In genomic region chr10:511101-511848, GRCh38 we compare ENCODE assay signal across 8 cellular contexts.
A peak's percentile ranks its signal among the peaks of the same experiment; 100 is the strongest.
DNase-seq lines count a peak whose midpoint lies in the region; ATAC-seq and TF ChIP-seq lines count a peak whose summit lies in the region.

No MANE protein-coding gene starts in this region.

- H3K27me3 ChIP-seq in Panc1 (ENCODE audit: control insufficient read depth, insufficient read depth, low read length) (no peaks in the 10 kb centered on the region), fibroblast of lung (ENCODE audit: control insufficient read depth, insufficient read depth, low read length) (no peaks in the 10 kb centered on the region)

- CTCF ChIA-PET in Panc1 (lab: Charles Lee), result interaction anchor here (0.6 to 1.7 kb wide), 4 partner anchors 11 to 277 kb away, joined by 3 to 10 read pairs (median 4); no protein-coding TSS in a partner anchor

- no peak overlapping the region for H3K27ac ChIP-seq in 22Rv1
- peak overlapping the region; percentile 65; the same call in 1 of the 2 replicates for H3K27ac ChIP-seq in Panc1 (ENCODE audit: low read length)
- H3K27ac ChIP-seq in fibroblast of lung (ENCODE audit: insufficient read depth, low read length), result peak overlapping the region; percentile 52

- no peaks in the 10 kb centered on the region for H3K36me3 ChIP-seq in Panc1 (ENCODE audit: control insufficient read depth, insufficient read depth, low read length)
- no peaks in the 10 kb centered on the region for H3K36me3 ChIP-seq in fibroblast of lung (ENCODE audit: control insufficient read depth, insufficient read depth, low read length)

- peaks cover 10% of the 10 kb centered on the region for H3K4me1 Mint-ChIP-seq in activated T-cell treated with anti-CD3 and anti-CD28 coated beads, Interleukin-2, amount 50 U/mL, for 72 hours (ENCODE audit: low read depth)
- peaks cover 10 to 25% (median 20%) of the 10 kb centered on the region in 4 donors for H3K4me1 Mint-ChIP-seq in naive thymus-derived CD8-positive, alpha-beta T cell

- in situ Hi-C loops in GM13976 (cut with MboI; ENCODE audit: low sequenced_read_pairs, unreplicated experiment) (loop anchor here (25.0 kb wide), 1 partner anchor 276 kb away; no protein-coding TSS in a partner anchor), Panc1 (cut with HindIII; ENCODE audit: low pct_unique_long_range_greater_than_20kb, low sequenced_read_pairs) (no loop called here)

- DNase-seq in GM13976 (ENCODE audit: low spot score), result peak; percentile 89
- peak; percentile 93 for DNase-seq in HuH-7 (ENCODE audit: low spot score)
- peak; percentile 67 for DNase-seq in Panc1 (ENCODE audit: low read depth, low spot score)
- DNase-seq in activated T-cell treated with anti-CD3 and anti-CD28 coated beads, Interleukin-2, amount 50 U/mL, for 72 hours, result peak; percentile 79 to 87
- peak; percentile 94 to 95 for DNase-seq in fibroblast of lung (ENCODE audit: low read depth in 2 of 2)
- peak; percentile 40 to 85 (median 73) for DNase-seq in naive thymus-derived CD8-positive, alpha-beta T cell
- DNase-seq in stimulated activated CD8-positive, alpha-beta memory T cell treated with anti-CD3 and anti-CD28 coated beads, Interleukin-7, amount 100 ng/mL, for 48 hours (ENCODE audit: extremely low read depth in 1 of 2, low read depth in 1 of 2), result peak; percentile 51 to 59

- H3K27me3 Mint-ChIP-seq in activated T-cell treated with anti-CD3 and anti-CD28 coated beads, Interleukin-2, amount 50 U/mL, for 72 hours (ENCODE audit: low read depth), result no peaks in the 10 kb centered on the region
- peaks cover 0 to 4% (median 3%) of the 10 kb centered on the region in 5 donors for H3K27me3 Mint-ChIP-seq in naive thymus-derived CD8-positive, alpha-beta T cell

- H3K4me1 ChIP-seq in Panc1 (ENCODE audit: control insufficient read depth, insufficient read depth, low read length), result peaks cover 14% of the 10 kb centered on the region
- H3K4me1 ChIP-seq in fibroblast of lung (ENCODE audit: control insufficient read depth, extremely low read depth, insufficient read depth, low read length), result peaks cover 6% of the 10 kb centered on the region

- TF ChIP-seq CTCF in 22Rv1 (IDR thresholded peaks at IDR 0.05), result peak; percentile 98
- TF ChIP-seq CTCF in GM13976 (IDR thresholded peaks at IDR 0.05; ENCODE audit: borderline replicate concordance, control extremely low read depth, extremely low read depth, insufficient read depth, missing control alignments), result peak; percentile 98
- TF ChIP-seq CTCF in Panc1 (IDR thresholded peaks at IDR 0.05), result peak; percentile 93
- TF ChIP-seq CTCF in fibroblast of lung (conservative IDR thresholded peaks at IDR 0.05 in 1 of 2, IDR thresholded peaks at IDR 0.05 in 1 of 2; ENCODE audit: low read depth in 1 of 2, low read length in 2 of 2), result peak; percentile 96 to 98

- H3K4me3 Mint-ChIP-seq in activated T-cell treated with anti-CD3 and anti-CD28 coated beads, Interleukin-2, amount 50 U/mL, for 72 hours, result no peak overlapping the region
- peak overlapping the region in 2 of 10 donors; percentile 26 to 32 for H3K4me3 Mint-ChIP-seq in naive thymus-derived CD8-positive, alpha-beta T cell

- peak overlapping the region; percentile 13 to 29 for H3K4me3 ChIP-seq in Panc1 (ENCODE audit: low read depth in 2 of 2, low read length in 2 of 2)
- no peak overlapping the region for H3K4me3 ChIP-seq in fibroblast of lung (replicated peaks in 1 of 4; ENCODE audit: control extremely low read depth in 1 of 4, insufficient read depth in 1 of 4, low read depth in 3 of 4, low read length in 4 of 4)

- intact Hi-C loops in Panc1 (cut with micrococcal nuclease; ENCODE audit: unreplicated experiment), result loop anchor here (5.0 to 10.0 kb wide), 2 partner anchors 154 to 276 kb away; no protein-coding TSS in a partner anchor

- POLR2A ChIA-PET in Panc1 (lab: Charles Lee), result no interaction called here
- POLR2A ChIA-PET in naive thymus-derived CD8-positive, alpha-beta T cell (lab: Charles Lee), result no interaction called here

- no peak overlapping the region for H2AFZ ChIP-seq in fibroblast of lung (ENCODE audit: low read length)

- no peaks in the 10 kb centered on the region for H3K9me3 Mint-ChIP-seq in activated T-cell treated with anti-CD3 and anti-CD28 coated beads, Interleukin-2, amount 50 U/mL, for 72 hours
- no peaks in the 10 kb centered on the region for H3K9me3 Mint-ChIP-seq in naive thymus-derived CD8-positive, alpha-beta T cell

- peak overlapping the region; percentile 64 for H3K4me2 ChIP-seq in fibroblast of lung (ENCODE audit: extremely low read depth, insufficient read depth, low read length)

- H3K79me2 ChIP-seq in fibroblast of lung (ENCODE audit: control insufficient read depth, insufficient read depth, low read length), result peaks cover 3% of the 10 kb centered on the region

- ATAC-seq in Panc1, result peak; percentile 94
- peak; percentile 83 to 90 for ATAC-seq in activated T-cell treated with anti-CD3 and anti-CD28 coated beads, Interleukin-2, amount 50 U/mL, for 72 hours (replicated peaks in 1 of 2)
- ATAC-seq in naive thymus-derived CD8-positive, alpha-beta T cell, result peak; percentile 93 to 96

- H3K9me3 ChIP-seq in Panc1 (ENCODE audit: control insufficient read depth, insufficient read depth, low read depth, low read length) (no peaks in the 10 kb centered on the region), fibroblast of lung (ENCODE audit: control insufficient read depth, insufficient read depth, low read depth, low read length) (no peaks in the 10 kb centered on the region)

- no peaks in the 10 kb centered on the region for H3K36me3 Mint-ChIP-seq in activated T-cell treated with anti-CD3 and anti-CD28 coated beads, Interleukin-2, amount 50 U/mL, for 72 hours (ENCODE audit: insufficient read depth in 2 of 2)
- H3K36me3 Mint-ChIP-seq in naive thymus-derived CD8-positive, alpha-beta T cell, result no peaks in the 10 kb centered on the region

- H3K9ac ChIP-seq in fibroblast of lung (ENCODE audit: insufficient read depth, low read length), result peak overlapping the region; percentile 5

- no TSS peak for BruUV-seq in Panc1 (replicated peaks; lab: Mats Ljungman, UMichigan)

- H3K27ac Mint-ChIP-seq in activated T-cell treated with anti-CD3 and anti-CD28 coated beads, Interleukin-2, amount 50 U/mL, for 72 hours, result no peak overlapping the region
- peak overlapping the region in 2 of 10 donors; percentile 71 to 72 for H3K27ac Mint-ChIP-seq in naive thymus-derived CD8-positive, alpha-beta T cell

- H4K20me1 ChIP-seq in fibroblast of lung (ENCODE audit: control insufficient read depth, extremely low read depth, insufficient read depth, low read length), result no peaks in the 10 kb centered on the region

Comparison
In these comparisons a context has a peak if more than half of its experiments do, and no peak if none do; other contexts are left out.
1. H3K4me3 ChIP-seq: peak in Panc1 (2 of 2); none in fibroblast of lung (0 of 4).
2. Peak in every context shown above with its lines, with median percentiles within 50 percentile points of each other: CTCF ChIP-seq, DNase-seq and ATAC-seq.